In the genomic region with DNA sequence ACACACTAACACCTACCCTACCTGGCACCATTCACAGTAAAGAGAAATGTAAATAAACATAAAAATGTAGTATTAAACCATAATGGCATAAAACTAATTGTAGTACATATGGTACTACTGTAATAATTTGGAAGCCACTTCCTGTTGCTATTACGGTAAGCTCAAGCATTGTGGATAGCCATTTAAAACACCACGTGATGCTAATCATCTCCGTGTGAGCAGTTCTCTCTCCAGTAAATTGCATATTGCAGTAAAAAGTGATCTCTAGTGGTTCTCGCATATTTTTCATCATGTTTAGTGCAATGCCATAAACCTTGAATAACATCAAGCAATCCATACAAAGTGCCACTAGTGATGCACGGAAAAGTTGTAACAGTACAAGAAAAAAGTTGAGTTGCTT, we compare ENCODE assay signal across 19 cellular contexts.
"Had no signal": no experiment of that assay in that cellular context is flagged by ENCODE, and none has a peak within 500 bp of the region (broad histone marks: within the 10 kb centered on the region; RNA-seq: fewer than 3 reads in every experiment).

No MANE protein-coding gene starts in this region.

- H3K36me3 ChIP-seq: neutrophil, right lobe of liver, suprapubic skin, thyroid gland, upper lobe of left lung, uterus had no signal

- H3K27me3 ChIP-seq: foreskin keratinocyte, neutrophil, right lobe of liver, suprapubic skin, thyroid gland, upper lobe of left lung, uterus had no signal

- H3K4me3 ChIP-seq: psoas muscle, right lobe of liver, suprapubic skin, thyroid gland, upper lobe of left lung, uterus had no signal

- FAIRE-seq: endothelial cell of umbilical vein had no signal

- ATAC-seq: foreskin keratinocyte; naive thymus-derived CD8-positive, alpha-beta T cell; psoas muscle; right lobe of liver; stimulated activated effector memory CD8-positive, alpha-beta T cell treated with anti-CD3 and anti-CD28 coated beads, Interleukin-12 subunit alpha, Interleukin-12 subunit beta, amount 100 ng/mL, for 72 hours; stimulated activated naive CD8-positive, alpha-beta T cell treated with anti-CD3 and anti-CD28 coated beads, Interleukin-15, Interleukin-2, amounts not matched to agents 100 U/mL and 50 U/mL, for 24 hours had no signal

- DNase-seq: effector CD4-positive, alpha-beta T cell; endodermal cell; erythroblast; foreskin keratinocyte; mesendoderm; naive thymus-derived CD8-positive, alpha-beta T cell; psoas muscle; retina; right lobe of liver; stimulated activated CD4-positive, alpha-beta T cell treated with anti-CD3 and anti-CD28 coated beads, Interleukin-4, amount 100 ng/mL, for 1 hour; stimulated activated CD8-positive, alpha-beta memory T cell treated with anti-CD3 and anti-CD28 coated beads, Interleukin-4, amount 100 ng/mL, for 48 hours; stimulated activated naive CD8-positive, alpha-beta T cell treated with anti-CD3 and anti-CD28 coated beads, Interleukin-15, Interleukin-2, amounts not matched to agents 100 U/mL and 50 U/mL, for 24 hours; thyroid gland; upper lobe of left lung; uterus had no signal

- H3K9me3 ChIP-seq: neutrophil, psoas muscle, right lobe of liver, suprapubic skin, thyroid gland, upper lobe of left lung, uterus had no signal

- H3K27ac ChIP-seq: foreskin keratinocyte, neutrophil, psoas muscle, right lobe of liver, suprapubic skin, thyroid gland, upper lobe of left lung, uterus had no signal

- H3K4me1 ChIP-seq: foreskin keratinocyte, psoas muscle, right lobe of liver, suprapubic skin, thyroid gland, upper lobe of left lung, uterus had no signal
